1 cellular context compared by ENCODE assay signal in the genomic region with DNA sequence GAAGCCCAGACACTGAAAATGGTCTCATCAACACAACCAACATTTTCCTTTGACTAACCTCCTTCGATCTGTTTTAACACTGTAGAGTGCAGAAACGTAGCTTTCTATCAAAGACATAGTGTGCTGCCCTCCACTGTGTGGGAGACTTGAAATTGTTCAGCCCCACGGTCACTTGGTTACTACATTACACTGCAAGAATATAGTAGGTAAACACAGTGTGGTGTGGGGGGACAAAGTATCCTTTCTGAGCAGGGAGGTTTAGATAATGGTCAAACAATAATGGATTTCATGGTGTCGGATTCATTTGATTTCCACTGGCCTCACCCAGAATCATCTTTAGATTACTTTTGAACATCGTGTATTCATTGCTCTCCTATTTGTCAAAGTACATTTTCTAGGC.
TF ChIP-seq lines count a peak whose summit lies in the region.

No MANE protein-coding gene starts in this region.

TF ChIP-seq in HepG2, 621 proteins besides CTCF, POLR2A, EP300 and RAD21:
- TF ChIP-seq MTA1 (CRISPR knock-in tag; IDR thresholded peaks at IDR 0.05; ENCODE audit: borderline replicate concordance) (no peak), ZNF34 (CRISPR knock-in tag; IDR thresholded peaks at IDR 0.05; ENCODE audit: borderline replicate concordance) (no peak), ZNF776 (CRISPR knock-in tag; IDR thresholded peaks at IDR 0.05) (no peak), SOX6 (IDR thresholded peaks at IDR 0.05) (no peak), SOX6 (CRISPR knock-in tag; IDR thresholded peaks at IDR 0.05) (peak; percentile 17; the same call in 1 of the 2 replicates), ZNF138 (CRISPR knock-in tag; IDR thresholded peaks at IDR 0.05; ENCODE audit: low read depth) (no peak), ARID2 (CRISPR knock-in tag; IDR thresholded peaks at IDR 0.05; ENCODE audit: borderline replicate concordance) (0 out of 2 replicates have a peak, but pooled peaks have one; percentile 35), FOXA1 (IDR thresholded peaks at IDR 0.05) (no peak), FOXA1 (CRISPR knock-in tag; IDR thresholded peaks at IDR 0.05) (0 out of 2 replicates have a peak, but pooled peaks have one; percentile 12), SOX5 (CRISPR knock-in tag; IDR thresholded peaks at IDR 0.05; ENCODE audit: borderline replicate concordance) (peak; percentile 33; the same call in 1 of the 2 replicates), SIX4 (CRISPR knock-in tag; IDR thresholded peaks at IDR 0.05) (peak; percentile 22; the same call in 1 of the 2 replicates), SOX13 (IDR thresholded peaks at IDR 0.05) (no peak), SOX13 (CRISPR knock-in tag; conservative IDR thresholded peaks at IDR 0.05 in 1 of 2, IDR thresholded peaks at IDR 0.05 in 1 of 2) (peak in 1 of 2 experiments; percentile 51; a peak in 2 of 4 replicates), FOXA3 (CRISPR knock-in tag; IDR thresholded peaks at IDR 0.05) (0 out of 2 replicates have a peak, but pooled peaks have one; percentile 17)
- TF ChIP-seq, protein P1, sequence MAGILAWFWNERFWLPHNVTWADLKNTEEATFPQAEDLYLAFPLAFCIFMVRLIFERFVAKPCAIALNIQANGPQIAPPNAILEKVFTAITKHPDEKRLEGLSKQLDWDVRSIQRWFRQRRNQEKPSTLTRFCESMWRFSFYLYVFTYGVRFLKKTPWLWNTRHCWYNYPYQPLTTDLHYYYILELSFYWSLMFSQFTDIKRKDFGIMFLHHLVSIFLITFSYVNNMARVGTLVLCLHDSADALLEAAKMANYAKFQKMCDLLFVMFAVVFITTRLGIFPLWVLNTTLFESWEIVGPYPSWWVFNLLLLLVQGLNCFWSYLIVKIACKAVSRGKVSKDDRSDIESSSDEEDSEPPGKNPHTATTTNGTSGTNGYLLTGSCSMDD (CRISPR knock-in tag; IDR thresholded peaks at IDR 0.05), result no peak
- TF ChIP-seq, protein P2, sequence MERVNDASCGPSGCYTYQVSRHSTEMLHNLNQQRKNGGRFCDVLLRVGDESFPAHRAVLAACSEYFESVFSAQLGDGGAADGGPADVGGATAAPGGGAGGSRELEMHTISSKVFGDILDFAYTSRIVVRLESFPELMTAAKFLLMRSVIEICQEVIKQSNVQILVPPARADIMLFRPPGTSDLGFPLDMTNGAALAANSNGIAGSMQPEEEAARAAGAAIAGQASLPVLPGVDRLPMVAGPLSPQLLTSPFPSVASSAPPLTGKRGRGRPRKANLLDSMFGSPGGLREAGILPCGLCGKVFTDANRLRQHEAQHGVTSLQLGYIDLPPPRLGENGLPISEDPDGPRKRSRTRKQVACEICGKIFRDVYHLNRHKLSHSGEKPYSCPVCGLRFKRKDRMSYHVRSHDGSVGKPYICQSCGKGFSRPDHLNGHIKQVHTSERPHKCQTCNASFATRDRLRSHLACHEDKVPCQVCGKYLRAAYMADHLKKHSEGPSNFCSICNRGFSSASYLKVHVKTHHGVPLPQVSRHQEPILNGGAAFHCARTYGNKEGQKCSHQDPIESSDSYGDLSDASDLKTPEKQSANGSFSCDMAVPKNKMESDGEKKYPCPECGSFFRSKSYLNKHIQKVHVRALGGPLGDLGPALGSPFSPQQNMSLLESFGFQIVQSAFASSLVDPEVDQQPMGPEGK (CRISPR knock-in tag; IDR thresholded peaks at IDR 0.05), result peak; percentile 21; the same call in 1 of the 2 replicates
- TF ChIP-seq, protein P3, sequence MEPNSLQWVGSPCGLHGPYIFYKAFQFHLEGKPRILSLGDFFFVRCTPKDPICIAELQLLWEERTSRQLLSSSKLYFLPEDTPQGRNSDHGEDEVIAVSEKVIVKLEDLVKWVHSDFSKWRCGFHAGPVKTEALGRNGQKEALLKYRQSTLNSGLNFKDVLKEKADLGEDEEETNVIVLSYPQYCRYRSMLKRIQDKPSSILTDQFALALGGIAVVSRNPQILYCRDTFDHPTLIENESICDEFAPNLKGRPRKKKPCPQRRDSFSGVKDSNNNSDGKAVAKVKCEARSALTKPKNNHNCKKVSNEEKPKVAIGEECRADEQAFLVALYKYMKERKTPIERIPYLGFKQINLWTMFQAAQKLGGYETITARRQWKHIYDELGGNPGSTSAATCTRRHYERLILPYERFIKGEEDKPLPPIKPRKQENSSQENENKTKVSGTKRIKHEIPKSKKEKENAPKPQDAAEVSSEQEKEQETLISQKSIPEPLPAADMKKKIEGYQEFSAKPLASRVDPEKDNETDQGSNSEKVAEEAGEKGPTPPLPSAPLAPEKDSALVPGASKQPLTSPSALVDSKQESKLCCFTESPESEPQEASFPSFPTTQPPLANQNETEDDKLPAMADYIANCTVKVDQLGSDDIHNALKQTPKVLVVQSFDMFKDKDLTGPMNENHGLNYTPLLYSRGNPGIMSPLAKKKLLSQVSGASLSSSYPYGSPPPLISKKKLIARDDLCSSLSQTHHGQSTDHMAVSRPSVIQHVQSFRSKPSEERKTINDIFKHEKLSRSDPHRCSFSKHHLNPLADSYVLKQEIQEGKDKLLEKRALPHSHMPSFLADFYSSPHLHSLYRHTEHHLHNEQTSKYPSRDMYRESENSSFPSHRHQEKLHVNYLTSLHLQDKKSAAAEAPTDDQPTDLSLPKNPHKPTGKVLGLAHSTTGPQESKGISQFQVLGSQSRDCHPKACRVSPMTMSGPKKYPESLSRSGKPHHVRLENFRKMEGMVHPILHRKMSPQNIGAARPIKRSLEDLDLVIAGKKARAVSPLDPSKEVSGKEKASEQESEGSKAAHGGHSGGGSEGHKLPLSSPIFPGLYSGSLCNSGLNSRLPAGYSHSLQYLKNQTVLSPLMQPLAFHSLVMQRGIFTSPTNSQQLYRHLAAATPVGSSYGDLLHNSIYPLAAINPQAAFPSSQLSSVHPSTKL (CRISPR knock-in tag; IDR thresholded peaks at IDR 0.05), result peak; percentile 19; the same call in 1 of the 2 replicates
